ENCODE assay signal across 31 cellular contexts in the genomic region with DNA sequence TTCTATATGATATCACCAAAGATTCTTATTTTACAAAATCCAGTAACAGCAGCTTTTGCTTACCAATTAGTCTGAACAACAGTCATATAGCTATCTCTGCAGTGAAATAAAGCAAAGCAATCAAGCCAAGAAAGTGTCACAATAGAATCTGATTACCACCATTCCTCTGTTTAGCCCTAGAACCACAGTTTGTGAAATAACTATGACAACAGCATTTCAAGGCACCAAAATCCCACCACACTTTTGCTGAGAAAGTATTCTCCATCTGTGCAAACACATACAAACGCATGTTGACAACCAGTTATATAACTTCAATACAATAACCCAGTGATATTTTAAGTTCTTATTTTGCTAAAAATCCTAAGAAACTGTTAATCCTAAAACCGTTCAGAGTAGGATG.
"Had no signal": no experiment of that assay in that cellular context is flagged by ENCODE, and none has a peak within 500 bp of the region (broad histone marks: within the 10 kb centered on the region; RNA-seq: fewer than 3 reads in every experiment).

No MANE protein-coding gene starts in this region.

- DNase-seq: activated CD4-positive, alpha-beta T cell treated with anti-CD3 and anti-CD28 coated beads for 36 hours; activated CD4-positive, CD25-positive, alpha-beta regulatory T cell; activated CD8-positive, alpha-beta memory T cell treated with anti-CD3 and anti-CD28 coated beads, Interleukin-2, amount 10 ng/mL, durations not matched to agents 7 days and 5 days; activated CD8-positive, alpha-beta T cell treated with anti-CD3 and anti-CD28 coated beads, Interleukin-2, amount 10 ng/mL, durations not matched to agents 7 days and 5 days; activated effector memory CD4-positive, alpha-beta T cell treated with Interleukin-2 at 50 U/mL for 16 hours; activated naive CD4-positive, alpha-beta T cell treated with Interleukin-2 at 50 U/mL for 16 hours; activated naive CD8-positive, alpha-beta T cell treated with anti-CD3 and anti-CD28 coated beads for 36 hours; activated T-cell treated with anti-CD3 and anti-CD28 coated beads, Interleukin-2, amount 50 U/mL, for 72 hours; amniotic stem cell; colonic mucosa; dorsolateral prefrontal cortex; effector memory CD8-positive, alpha-beta T cell; erythroblast; foreskin keratinocyte; heart left ventricle; hypothalamus; immature natural killer cell; lower lobe of right lung; mucosa of descending colon; stimulated activated CD4-positive, alpha-beta T cell treated with anti-CD3 and anti-CD28 coated beads, Interleukin-12 subunit alpha, Interleukin-12 subunit beta, amount 100 ng/mL, for 4 hours; stimulated activated CD4-positive, alpha-beta T cell treated with anti-CD3 and anti-CD28 coated beads, Interleukin-4, amount 100 ng/mL, for 24 hours; T-cell had no signal

- H3K4me3 ChIP-seq: colonic mucosa, dorsolateral prefrontal cortex, heart left ventricle, lower lobe of right lung, mucosa of descending colon, skin epidermis, upper lobe of left lung, vagina had no signal

- H3K27me3 ChIP-seq: colonic mucosa, dorsolateral prefrontal cortex, foreskin keratinocyte, heart left ventricle, upper lobe of left lung, vagina had no signal

- H3K36me3 ChIP-seq: colonic mucosa, upper lobe of left lung, vagina had no signal

- H3K27ac Mint-ChIP-seq: activated CD4-positive, alpha-beta T cell treated with anti-CD3 and anti-CD28 coated beads for 36 hours; activated CD8-positive, alpha-beta memory T cell treated with anti-CD3 and anti-CD28 coated beads, Interleukin-2, amount 10 ng/mL, durations not matched to agents 7 days and 5 days; activated CD8-positive, alpha-beta T cell treated with anti-CD3 and anti-CD28 coated beads, Interleukin-2, amount 10 ng/mL, durations not matched to agents 7 days and 5 days; activated naive CD8-positive, alpha-beta T cell treated with anti-CD3 and anti-CD28 coated beads for 36 hours; activated T-cell treated with anti-CD3 and anti-CD28 coated beads, Interleukin-2, amount 50 U/mL, for 72 hours; effector memory CD8-positive, alpha-beta T cell; immature natural killer cell; natural killer cell treated with Interleukin-12 subunit alpha and Interleukin-12 subunit beta and Interleukin-15 and Interleukin-18, amount 100 ng/mL, for 72 hours; stimulated activated effector memory CD8-positive, alpha-beta T cell treated with anti-CD3 and anti-CD28 coated beads, Interleukin-12 subunit alpha, Interleukin-12 subunit beta, amount 100 ng/mL, for 72 hours; stimulated activated naive CD8-positive, alpha-beta T cell treated with anti-CD3 and anti-CD28 coated beads, Interleukin-15, Interleukin-2, amounts not matched to agents 100 ng/mL and 50 ng/mL, for 24 hours; T-cell; T-helper 2 cell treated with Interferon-gamma antibody and Interleukin-4, amounts not matched to agents 5 μg/mL and 100 μg/mL, for 36 hours had no signal

- H3K9me3 Mint-ChIP-seq: activated naive CD8-positive, alpha-beta T cell treated with anti-CD3 and anti-CD28 coated beads for 36 hours; activated T-cell treated with anti-CD3 and anti-CD28 coated beads, Interleukin-2, amount 50 U/mL, for 72 hours; effector memory CD8-positive, alpha-beta T cell; immature natural killer cell; natural killer cell treated with Interleukin-12 subunit alpha and Interleukin-12 subunit beta and Interleukin-15 and Interleukin-18, amount 100 ng/mL, for 72 hours; stimulated activated effector memory CD8-positive, alpha-beta T cell treated with anti-CD3 and anti-CD28 coated beads, Interleukin-12 subunit alpha, Interleukin-12 subunit beta, amount 100 ng/mL, for 72 hours; stimulated activated naive CD8-positive, alpha-beta T cell treated with anti-CD3 and anti-CD28 coated beads, Interleukin-15, Interleukin-2, amounts not matched to agents 100 ng/mL and 50 ng/mL, for 24 hours; T-cell; T-helper 2 cell treated with Interferon-gamma antibody and Interleukin-4, amounts not matched to agents 5 μg/mL and 100 μg/mL, for 36 hours had no signal

- H3K4me3 Mint-ChIP-seq: activated CD4-positive, alpha-beta T cell treated with anti-CD3 and anti-CD28 coated beads for 36 hours; activated CD8-positive, alpha-beta memory T cell treated with anti-CD3 and anti-CD28 coated beads, Interleukin-2, amount 10 ng/mL, durations not matched to agents 7 days and 5 days; activated CD8-positive, alpha-beta T cell treated with anti-CD3 and anti-CD28 coated beads, Interleukin-2, amount 10 ng/mL, durations not matched to agents 7 days and 5 days; activated naive CD8-positive, alpha-beta T cell treated with anti-CD3 and anti-CD28 coated beads for 36 hours; activated T-cell treated with anti-CD3 and anti-CD28 coated beads, Interleukin-2, amount 50 U/mL, for 72 hours; effector memory CD8-positive, alpha-beta T cell; immature natural killer cell; natural killer cell treated with Interleukin-12 subunit alpha and Interleukin-12 subunit beta and Interleukin-15 and Interleukin-18, amount 100 ng/mL, for 72 hours; stimulated activated effector memory CD8-positive, alpha-beta T cell treated with anti-CD3 and anti-CD28 coated beads, Interleukin-12 subunit alpha, Interleukin-12 subunit beta, amount 100 ng/mL, for 72 hours; stimulated activated naive CD8-positive, alpha-beta T cell treated with anti-CD3 and anti-CD28 coated beads, Interleukin-15, Interleukin-2, amounts not matched to agents 100 ng/mL and 50 ng/mL, for 24 hours; T-cell; T-helper 2 cell treated with Interferon-gamma antibody and Interleukin-4, amounts not matched to agents 5 μg/mL and 100 μg/mL, for 36 hours had no signal

- H3K9me3 ChIP-seq: colonic mucosa, heart left ventricle, lower lobe of right lung, mucosa of descending colon, upper lobe of left lung, vagina had no signal

- ATAC-seq: activated CD8-positive, alpha-beta memory T cell treated with anti-CD3 and anti-CD28 coated beads, Interleukin-2, amount 10 ng/mL, durations not matched to agents 7 days and 5 days; activated CD8-positive, alpha-beta T cell treated with anti-CD3 and anti-CD28 coated beads, Interleukin-2, amount 10 ng/mL, durations not matched to agents 7 days and 5 days; activated T-cell treated with anti-CD3 and anti-CD28 coated beads, Interleukin-2, amount 50 U/mL, for 72 hours; effector memory CD8-positive, alpha-beta T cell; foreskin keratinocyte; heart left ventricle; left lobe of liver; mucosa of descending colon; natural killer cell treated with Interleukin-12 subunit alpha and Interleukin-12 subunit beta and Interleukin-15 and Interleukin-18, amount 100 ng/mL, for 72 hours; sciatic nerve; stimulated activated effector memory CD8-positive, alpha-beta T cell treated with anti-CD3 and anti-CD28 coated beads, Interleukin-12 subunit alpha, Interleukin-12 subunit beta, amount 100 ng/mL, for 72 hours; T-cell had no signal

- H3K36me3 Mint-ChIP-seq: activated CD8-positive, alpha-beta memory T cell treated with anti-CD3 and anti-CD28 coated beads, Interleukin-2, amount 10 ng/mL, durations not matched to agents 7 days and 5 days; immature natural killer cell; natural killer cell treated with Interleukin-12 subunit alpha and Interleukin-12 subunit beta and Interleukin-15 and Interleukin-18, amount 100 ng/mL, for 72 hours had no signal

- H3K27ac ChIP-seq: colonic mucosa, foreskin keratinocyte, lower lobe of right lung, skin epidermis, vagina had no signal

- H3K4me1 ChIP-seq: colonic mucosa, vagina had no signal

- H3K27me3 Mint-ChIP-seq: activated CD4-positive, alpha-beta T cell treated with anti-CD3 and anti-CD28 coated beads for 36 hours; activated CD8-positive, alpha-beta memory T cell treated with anti-CD3 and anti-CD28 coated beads, Interleukin-2, amount 10 ng/mL, durations not matched to agents 7 days and 5 days; activated naive CD8-positive, alpha-beta T cell treated with anti-CD3 and anti-CD28 coated beads for 36 hours; effector memory CD8-positive, alpha-beta T cell; natural killer cell treated with Interleukin-12 subunit alpha and Interleukin-12 subunit beta and Interleukin-15 and Interleukin-18, amount 100 ng/mL, for 72 hours; stimulated activated naive CD8-positive, alpha-beta T cell treated with anti-CD3 and anti-CD28 coated beads, Interleukin-15, Interleukin-2, amounts not matched to agents 100 ng/mL and 50 ng/mL, for 24 hours; T-cell had no signal
